In genomic region chr6:40998661-40999060, GRCh38 we compare ENCODE assay signal across 1 cellular context.
TF ChIP-seq lines count a peak whose summit lies in the region.

No MANE protein-coding gene starts in this region.

TF ChIP-seq in K562, 482 proteins besides CTCF, POLR2A, EP300 and RAD21 (continued from another document):
- TF ChIP-seq MXD1 (CRISPR knock-in tag; IDR thresholded peaks at IDR 0.05; ENCODE audit: borderline replicate concordance, poor library complexity, severe bottlenecking) (peak; percentile 68), MEIS2 (IDR thresholded peaks at IDR 0.05; ENCODE audit: partially characterized antibody) (peak; percentile 24), ZNF146 (CRISPR knock-in tag; IDR thresholded peaks at IDR 0.05; ENCODE audit: unreplicated experiment) (no peak), ID3 (CRISPR knock-in tag; IDR thresholded peaks at IDR 0.05) (no peak), ID3 (tag; IDR thresholded peaks at IDR 0.05) (no peak), BRD4 (IDR thresholded peaks at IDR 0.05) (no peak), GTF2E2 (tag; IDR thresholded peaks at IDR 0.05) (no peak), ATF7 (IDR thresholded peaks at IDR 0.05) (no peak), MAZ (CRISPR knock-in tag; conservative IDR thresholded peaks at IDR 0.05 in 1 of 2, IDR thresholded peaks at IDR 0.05 in 1 of 2) (no peak), HDAC8 (tag; IDR thresholded peaks at IDR 0.05) (no peak), ZNF639 (CRISPR knock-in tag; conservative IDR thresholded peaks at IDR 0.05 in 1 of 2, IDR thresholded peaks at IDR 0.05 in 1 of 2) (no peak), STAG1 (CRISPR knock-in tag; IDR thresholded peaks at IDR 0.05; ENCODE audit: borderline replicate concordance) (no peak), RBFOX2 (IDR thresholded peaks at IDR 0.05; ENCODE audit: low read depth, low read length) (no peak), RB1 (IDR thresholded peaks at IDR 0.05; ENCODE audit: low read depth) (no peak), ZNF212 (CRISPR knock-in tag; IDR thresholded peaks at IDR 0.05) (no peak), ZNF140 (CRISPR knock-in tag; IDR thresholded peaks at IDR 0.05) (no peak), CHCHD3 (CRISPR knock-in tag; IDR thresholded peaks at IDR 0.05) (no peak), MYNN (IDR thresholded peaks at IDR 0.05) (no peak), MYNN (CRISPR knock-in tag; IDR thresholded peaks at IDR 0.05) (no peak), POLR2H (tag; IDR thresholded peaks at IDR 0.05; ENCODE audit: low read depth) (no peak), KAT2B (IDR thresholded peaks at IDR 0.05; ENCODE audit: low read depth, low read length) (no peak), ZNF57 (CRISPR knock-in tag; IDR thresholded peaks at IDR 0.05) (no peak), YBX1 (IDR thresholded peaks at IDR 0.05) (no peak), TEAD4 (IDR thresholded peaks at IDR 0.05; ENCODE audit: low read length) (no peak), TEAD4 (CRISPR knock-in tag; IDR thresholded peaks at IDR 0.05; ENCODE audit: borderline replicate concordance) (no peak), MYBL2 (IDR thresholded peaks at IDR 0.05; ENCODE audit: low read depth) (no peak), MYBL2 (CRISPR knock-in tag; IDR thresholded peaks at IDR 0.05; ENCODE audit: borderline replicate concordance) (no peak), ZNF133 (CRISPR knock-in tag; IDR thresholded peaks at IDR 0.05) (no peak)
- TF ChIP-seq, protein P1, sequence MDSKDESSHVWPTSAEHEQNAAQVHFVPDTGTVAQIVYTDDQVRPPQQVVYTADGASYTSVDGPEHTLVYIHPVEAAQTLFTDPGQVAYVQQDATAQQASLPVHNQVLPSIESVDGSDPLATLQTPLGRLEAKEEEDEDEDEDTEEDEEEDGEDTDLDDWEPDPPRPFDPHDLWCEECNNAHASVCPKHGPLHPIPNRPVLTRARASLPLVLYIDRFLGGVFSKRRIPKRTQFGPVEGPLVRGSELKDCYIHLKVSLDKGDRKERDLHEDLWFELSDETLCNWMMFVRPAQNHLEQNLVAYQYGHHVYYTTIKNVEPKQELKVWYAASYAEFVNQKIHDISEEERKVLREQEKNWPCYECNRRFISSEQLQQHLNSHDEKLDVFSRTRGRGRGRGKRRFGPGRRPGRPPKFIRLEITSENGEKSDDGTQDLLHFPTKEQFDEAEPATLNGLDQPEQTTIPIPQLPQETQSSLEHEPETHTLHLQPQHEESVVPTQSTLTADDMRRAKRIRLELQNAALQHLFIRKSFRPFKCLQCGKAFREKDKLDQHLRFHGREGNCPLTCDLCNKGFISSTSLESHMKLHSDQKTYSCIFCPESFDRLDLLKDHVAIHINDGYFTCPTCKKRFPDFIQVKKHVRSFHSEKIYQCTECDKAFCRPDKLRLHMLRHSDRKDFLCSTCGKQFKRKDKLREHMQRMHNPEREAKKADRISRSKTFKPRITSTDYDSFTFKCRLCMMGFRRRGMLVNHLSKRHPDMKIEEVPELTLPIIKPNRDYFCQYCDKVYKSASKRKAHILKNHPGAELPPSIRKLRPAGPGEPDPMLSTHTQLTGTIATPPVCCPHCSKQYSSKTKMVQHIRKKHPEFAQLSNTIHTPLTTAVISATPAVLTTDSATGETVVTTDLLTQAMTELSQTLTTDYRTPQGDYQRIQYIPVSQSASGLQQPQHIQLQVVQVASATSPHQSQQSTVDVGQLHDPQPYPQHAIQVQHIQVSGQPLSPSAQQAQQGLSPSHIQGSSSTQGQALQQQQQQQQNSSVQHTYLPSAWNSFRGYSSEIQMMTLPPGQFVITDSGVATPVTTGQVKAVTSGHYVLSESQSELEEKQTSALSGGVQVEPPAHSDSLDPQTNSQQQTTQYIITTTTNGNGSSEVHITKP (IDR thresholded peaks at IDR 0.05; ENCODE audit: partially characterized antibody) = no peak
- TF ChIP-seq, protein P2, sequence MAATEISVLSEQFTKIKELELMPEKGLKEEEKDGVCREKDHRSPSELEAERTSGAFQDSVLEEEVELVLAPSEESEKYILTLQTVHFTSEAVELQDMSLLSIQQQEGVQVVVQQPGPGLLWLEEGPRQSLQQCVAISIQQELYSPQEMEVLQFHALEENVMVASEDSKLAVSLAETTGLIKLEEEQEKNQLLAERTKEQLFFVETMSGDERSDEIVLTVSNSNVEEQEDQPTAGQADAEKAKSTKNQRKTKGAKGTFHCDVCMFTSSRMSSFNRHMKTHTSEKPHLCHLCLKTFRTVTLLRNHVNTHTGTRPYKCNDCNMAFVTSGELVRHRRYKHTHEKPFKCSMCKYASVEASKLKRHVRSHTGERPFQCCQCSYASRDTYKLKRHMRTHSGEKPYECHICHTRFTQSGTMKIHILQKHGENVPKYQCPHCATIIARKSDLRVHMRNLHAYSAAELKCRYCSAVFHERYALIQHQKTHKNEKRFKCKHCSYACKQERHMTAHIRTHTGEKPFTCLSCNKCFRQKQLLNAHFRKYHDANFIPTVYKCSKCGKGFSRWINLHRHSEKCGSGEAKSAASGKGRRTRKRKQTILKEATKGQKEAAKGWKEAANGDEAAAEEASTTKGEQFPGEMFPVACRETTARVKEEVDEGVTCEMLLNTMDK (IDR thresholded peaks at IDR 0.05; ENCODE audit: borderline replicate concordance, insufficient read depth, low read depth, low read length, poor library complexity, severe bottlenecking) = no peak
- TF ChIP-seq, protein P3, sequence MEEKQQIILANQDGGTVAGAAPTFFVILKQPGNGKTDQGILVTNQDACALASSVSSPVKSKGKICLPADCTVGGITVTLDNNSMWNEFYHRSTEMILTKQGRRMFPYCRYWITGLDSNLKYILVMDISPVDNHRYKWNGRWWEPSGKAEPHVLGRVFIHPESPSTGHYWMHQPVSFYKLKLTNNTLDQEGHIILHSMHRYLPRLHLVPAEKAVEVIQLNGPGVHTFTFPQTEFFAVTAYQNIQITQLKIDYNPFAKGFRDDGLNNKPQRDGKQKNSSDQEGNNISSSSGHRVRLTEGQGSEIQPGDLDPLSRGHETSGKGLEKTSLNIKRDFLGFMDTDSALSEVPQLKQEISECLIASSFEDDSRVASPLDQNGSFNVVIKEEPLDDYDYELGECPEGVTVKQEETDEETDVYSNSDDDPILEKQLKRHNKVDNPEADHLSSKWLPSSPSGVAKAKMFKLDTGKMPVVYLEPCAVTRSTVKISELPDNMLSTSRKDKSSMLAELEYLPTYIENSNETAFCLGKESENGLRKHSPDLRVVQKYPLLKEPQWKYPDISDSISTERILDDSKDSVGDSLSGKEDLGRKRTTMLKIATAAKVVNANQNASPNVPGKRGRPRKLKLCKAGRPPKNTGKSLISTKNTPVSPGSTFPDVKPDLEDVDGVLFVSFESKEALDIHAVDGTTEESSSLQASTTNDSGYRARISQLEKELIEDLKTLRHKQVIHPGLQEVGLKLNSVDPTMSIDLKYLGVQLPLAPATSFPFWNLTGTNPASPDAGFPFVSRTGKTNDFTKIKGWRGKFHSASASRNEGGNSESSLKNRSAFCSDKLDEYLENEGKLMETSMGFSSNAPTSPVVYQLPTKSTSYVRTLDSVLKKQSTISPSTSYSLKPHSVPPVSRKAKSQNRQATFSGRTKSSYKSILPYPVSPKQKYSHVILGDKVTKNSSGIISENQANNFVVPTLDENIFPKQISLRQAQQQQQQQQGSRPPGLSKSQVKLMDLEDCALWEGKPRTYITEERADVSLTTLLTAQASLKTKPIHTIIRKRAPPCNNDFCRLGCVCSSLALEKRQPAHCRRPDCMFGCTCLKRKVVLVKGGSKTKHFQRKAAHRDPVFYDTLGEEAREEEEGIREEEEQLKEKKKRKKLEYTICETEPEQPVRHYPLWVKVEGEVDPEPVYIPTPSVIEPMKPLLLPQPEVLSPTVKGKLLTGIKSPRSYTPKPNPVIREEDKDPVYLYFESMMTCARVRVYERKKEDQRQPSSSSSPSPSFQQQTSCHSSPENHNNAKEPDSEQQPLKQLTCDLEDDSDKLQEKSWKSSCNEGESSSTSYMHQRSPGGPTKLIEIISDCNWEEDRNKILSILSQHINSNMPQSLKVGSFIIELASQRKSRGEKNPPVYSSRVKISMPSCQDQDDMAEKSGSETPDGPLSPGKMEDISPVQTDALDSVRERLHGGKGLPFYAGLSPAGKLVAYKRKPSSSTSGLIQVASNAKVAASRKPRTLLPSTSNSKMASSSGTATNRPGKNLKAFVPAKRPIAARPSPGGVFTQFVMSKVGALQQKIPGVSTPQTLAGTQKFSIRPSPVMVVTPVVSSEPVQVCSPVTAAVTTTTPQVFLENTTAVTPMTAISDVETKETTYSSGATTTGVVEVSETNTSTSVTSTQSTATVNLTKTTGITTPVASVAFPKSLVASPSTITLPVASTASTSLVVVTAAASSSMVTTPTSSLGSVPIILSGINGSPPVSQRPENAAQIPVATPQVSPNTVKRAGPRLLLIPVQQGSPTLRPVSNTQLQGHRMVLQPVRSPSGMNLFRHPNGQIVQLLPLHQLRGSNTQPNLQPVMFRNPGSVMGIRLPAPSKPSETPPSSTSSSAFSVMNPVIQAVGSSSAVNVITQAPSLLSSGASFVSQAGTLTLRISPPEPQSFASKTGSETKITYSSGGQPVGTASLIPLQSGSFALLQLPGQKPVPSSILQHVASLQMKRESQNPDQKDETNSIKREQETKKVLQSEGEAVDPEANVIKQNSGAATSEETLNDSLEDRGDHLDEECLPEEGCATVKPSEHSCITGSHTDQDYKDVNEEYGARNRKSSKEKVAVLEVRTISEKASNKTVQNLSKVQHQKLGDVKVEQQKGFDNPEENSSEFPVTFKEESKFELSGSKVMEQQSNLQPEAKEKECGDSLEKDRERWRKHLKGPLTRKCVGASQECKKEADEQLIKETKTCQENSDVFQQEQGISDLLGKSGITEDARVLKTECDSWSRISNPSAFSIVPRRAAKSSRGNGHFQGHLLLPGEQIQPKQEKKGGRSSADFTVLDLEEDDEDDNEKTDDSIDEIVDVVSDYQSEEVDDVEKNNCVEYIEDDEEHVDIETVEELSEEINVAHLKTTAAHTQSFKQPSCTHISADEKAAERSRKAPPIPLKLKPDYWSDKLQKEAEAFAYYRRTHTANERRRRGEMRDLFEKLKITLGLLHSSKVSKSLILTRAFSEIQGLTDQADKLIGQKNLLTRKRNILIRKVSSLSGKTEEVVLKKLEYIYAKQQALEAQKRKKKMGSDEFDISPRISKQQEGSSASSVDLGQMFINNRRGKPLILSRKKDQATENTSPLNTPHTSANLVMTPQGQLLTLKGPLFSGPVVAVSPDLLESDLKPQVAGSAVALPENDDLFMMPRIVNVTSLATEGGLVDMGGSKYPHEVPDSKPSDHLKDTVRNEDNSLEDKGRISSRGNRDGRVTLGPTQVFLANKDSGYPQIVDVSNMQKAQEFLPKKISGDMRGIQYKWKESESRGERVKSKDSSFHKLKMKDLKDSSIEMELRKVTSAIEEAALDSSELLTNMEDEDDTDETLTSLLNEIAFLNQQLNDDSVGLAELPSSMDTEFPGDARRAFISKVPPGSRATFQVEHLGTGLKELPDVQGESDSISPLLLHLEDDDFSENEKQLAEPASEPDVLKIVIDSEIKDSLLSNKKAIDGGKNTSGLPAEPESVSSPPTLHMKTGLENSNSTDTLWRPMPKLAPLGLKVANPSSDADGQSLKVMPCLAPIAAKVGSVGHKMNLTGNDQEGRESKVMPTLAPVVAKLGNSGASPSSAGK (IDR thresholded peaks at IDR 0.05) = peak; percentile 77
- TF ChIP-seq, protein P4, sequence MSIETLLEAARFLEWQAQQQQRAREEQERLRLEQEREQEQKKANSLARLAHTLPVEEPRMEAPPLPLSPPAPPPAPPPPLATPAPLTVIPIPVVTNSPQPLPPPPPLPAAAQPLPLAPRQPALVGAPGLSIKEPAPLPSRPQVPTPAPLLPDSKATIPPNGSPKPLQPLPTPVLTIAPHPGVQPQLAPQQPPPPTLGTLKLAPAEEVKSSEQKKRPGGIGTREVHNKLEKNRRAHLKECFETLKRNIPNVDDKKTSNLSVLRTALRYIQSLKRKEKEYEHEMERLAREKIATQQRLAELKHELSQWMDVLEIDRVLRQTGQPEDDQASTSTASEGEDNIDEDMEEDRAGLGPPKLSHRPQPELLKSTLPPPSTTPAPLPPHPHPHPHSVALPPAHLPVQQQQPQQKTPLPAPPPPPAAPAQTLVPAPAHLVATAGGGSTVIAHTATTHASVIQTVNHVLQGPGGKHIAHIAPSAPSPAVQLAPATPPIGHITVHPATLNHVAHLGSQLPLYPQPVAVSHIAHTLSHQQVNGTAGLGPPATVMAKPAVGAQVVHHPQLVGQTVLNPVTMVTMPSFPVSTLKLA (conservative IDR thresholded peaks at IDR 0.05) = peak; percentile 54 to 71
TF ChIP-seq in K562: peak in this region for 7.
